ENCODE assay signal across 31 cellular contexts in the genomic region with DNA sequence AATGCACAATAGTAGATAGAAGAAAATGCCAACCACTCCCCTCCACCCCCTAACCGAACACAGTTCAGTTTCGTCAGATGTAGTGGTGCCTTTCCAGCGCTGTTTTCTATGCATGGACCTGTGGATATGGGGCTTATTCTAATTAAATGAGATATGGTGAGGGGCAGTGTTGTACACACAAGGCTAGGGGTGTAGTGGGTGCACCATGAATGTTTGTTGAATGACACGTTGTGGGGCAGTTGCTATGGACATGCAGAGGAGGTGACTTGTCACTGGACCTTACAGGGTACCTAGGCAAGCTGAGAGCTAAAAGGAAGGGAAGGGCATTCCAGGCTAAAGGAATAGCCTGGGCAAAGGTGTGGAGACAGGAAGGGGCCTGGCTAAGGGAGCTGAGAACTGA. TPM values are rescaled to one million over a fixed set of nuclear protein-coding genes. Genes with fewer than 3 reads are reported as not detected.
DNase-seq lines count a peak whose midpoint lies in the region; ATAC-seq and TF ChIP-seq lines count a peak whose summit lies in the region.
"Had no signal": no experiment of that assay in that cellular context is flagged by ENCODE, and none has a peak within 500 bp of the region (broad histone marks: within the 10 kb centered on the region; RNA-seq: fewer than 3 reads in every experiment).

No MANE protein-coding gene starts in this region.

- no peaks in the 10 kb centered on the region for H3K9me3 Mint-ChIP-seq in nephron
- H3K9me3 Mint-ChIP-seq: activated B cell treated with CpG ODN at 0.5 μM for 24 hours; CD14-positive monocyte; GM23338; naive thymus-derived CD4-positive, alpha-beta T cell; T-helper 1 cell treated with Interleukin-12 subunit alpha and Interleukin-12 subunit beta and Interleukin-4 antibody, amounts not matched to agents 30 μg/mL and 1 μg/mL, for 36 hours had no signal

- H3K9ac ChIP-seq in duodenal mucosa (ENCODE audit: low read depth in 1 of 2, low read length in 2 of 2) = peak overlapping the region in 1 of 2 donors; percentile 43

- no peaks in the 10 kb centered on the region for H3K27me3 ChIP-seq in left ventricle myocardium inferior (ENCODE audit: low read depth)
- no peaks in the 10 kb centered on the region for H3K27me3 ChIP-seq in duodenal mucosa (ENCODE audit: control insufficient read depth in 1 of 2, insufficient read depth in 2 of 2, low read length in 2 of 2)
- H3K27me3 ChIP-seq: brain microvascular endothelial cell, thyroid gland had no signal

- no peaks in the 10 kb centered on the region for H3K9me3 ChIP-seq in left ventricle myocardium inferior (replicated peaks)
- no peaks in the 10 kb centered on the region for H3K9me3 ChIP-seq in duodenal mucosa (ENCODE audit: control insufficient read depth in 1 of 2, low read length in 2 of 2)
- H3K9me3 ChIP-seq: thyroid gland had no signal

- peaks cover 15% of the 10 kb centered on the region for H3K36me3 Mint-ChIP-seq in nephron (ENCODE audit: low read depth)
- H3K36me3 Mint-ChIP-seq: activated CD8-positive, alpha-beta memory T cell treated with anti-CD3 and anti-CD28 coated beads, Interleukin-2, amount 10 ng/mL, durations not matched to agents 7 days and 5 days had no signal

- H3K27ac ChIP-seq in left ventricle myocardium inferior (replicated peaks) (peak overlapping the region; percentile 97), duodenal mucosa (ENCODE audit: low read depth, low read length) (no peak overlapping the region), substantia nigra (ENCODE audit: low read depth, low read length, poor library complexity, severe bottlenecking) (peak overlapping the region; percentile 7)
- H3K27ac ChIP-seq: brain microvascular endothelial cell, epithelial cell of prostate, thyroid gland had no signal

- peak overlapping the region in 2 of 3 experiments; percentile 24 to 47 for H3K4me3 Mint-ChIP-seq in nephron
- H3K4me3 Mint-ChIP-seq: activated B cell treated with CpG ODN at 0.5 μM for 24 hours; activated CD8-positive, alpha-beta memory T cell treated with anti-CD3 and anti-CD28 coated beads, Interleukin-2, amount 10 ng/mL, durations not matched to agents 7 days and 5 days; CD14-positive monocyte; GM23338; T-helper 1 cell treated with Interleukin-12 subunit alpha and Interleukin-12 subunit beta and Interleukin-4 antibody, amounts not matched to agents 30 μg/mL and 1 μg/mL, for 36 hours had no signal

- H3K27ac Mint-ChIP-seq in nephron = peak overlapping the region in 2 of 3 experiments; percentile 10 to 21
- H3K27ac Mint-ChIP-seq: activated B cell treated with CpG ODN at 0.5 μM for 24 hours; activated CD8-positive, alpha-beta memory T cell treated with anti-CD3 and anti-CD28 coated beads, Interleukin-2, amount 10 ng/mL, durations not matched to agents 7 days and 5 days; CD14-positive monocyte; GM23338; T-helper 1 cell treated with Interleukin-12 subunit alpha and Interleukin-12 subunit beta and Interleukin-4 antibody, amounts not matched to agents 30 μg/mL and 1 μg/mL, for 36 hours had no signal

- peaks cover 40% of the 10 kb centered on the region for H3K36me3 ChIP-seq in left ventricle myocardium inferior
- peaks cover 14 to 33% of the 10 kb centered on the region in 2 donors for H3K36me3 ChIP-seq in duodenal mucosa (ENCODE audit: control insufficient read depth in 1 of 2, insufficient read depth in 2 of 2, low read length in 2 of 2)
- H3K36me3 ChIP-seq: brain microvascular endothelial cell had no signal

- peaks cover 3% of the 10 kb centered on the region for H3K27me3 Mint-ChIP-seq in nephron (ENCODE audit: low read depth)
- H3K27me3 Mint-ChIP-seq: activated B cell treated with CpG ODN at 0.5 μM for 24 hours; activated CD8-positive, alpha-beta memory T cell treated with anti-CD3 and anti-CD28 coated beads, Interleukin-2, amount 10 ng/mL, durations not matched to agents 7 days and 5 days; naive thymus-derived CD4-positive, alpha-beta T cell had no signal

- DNase-seq in left ventricle myocardium inferior (no peak), cardiac septum (ENCODE audit: low spot score) (no peak), substantia nigra (lab: John Stamatoyannopoulos, UW) (no peak), amygdala (lab: John Stamatoyannopoulos, UW) (no peak)
- DNase-seq: activated B cell treated with CpG ODN at 0.5 μM for 24 hours; activated CD4-positive, alpha-beta T cell treated with anti-CD3 and anti-CD28 coated beads, Interleukin-2, amount 50 U/mL, for 1 hour; activated CD8-positive, alpha-beta memory T cell treated with anti-CD3 and anti-CD28 coated beads, Interleukin-2, amount 10 ng/mL, durations not matched to agents 7 days and 5 days; activated naive CD4-positive, alpha-beta T cell; brain microvascular endothelial cell; effector CD4-positive, alpha-beta T cell; KG1; midbrain; naive thymus-derived CD4-positive, alpha-beta T cell; NCI-H1105; NCI-H187; NCI-H2171; NCI-H82; nucleus accumbens; OCI-M1; stimulated activated naive CD8-positive, alpha-beta T cell treated with anti-CD3 and anti-CD28 coated beads, Interleukin-15, Interleukin-2, amounts not matched to agents 100 U/mL and 50 U/mL, for 24 hours; thyroid gland had no signal

- peaks cover 60% of the 10 kb centered on the region for H3K4me1 Mint-ChIP-seq in nephron

- ATAC-seq in HG03520 (IDR thresholded peaks at IDR 0.05; ENCODE audit: unreplicated experiment) (no peak), HG03139 (IDR thresholded peaks at IDR 0.05; ENCODE audit: unreplicated experiment) (no peak)
- ATAC-seq: activated CD8-positive, alpha-beta memory T cell treated with anti-CD3 and anti-CD28 coated beads, Interleukin-2, amount 10 ng/mL, durations not matched to agents 7 days and 5 days; GM23338; naive thymus-derived CD4-positive, alpha-beta T cell; SK-N-SH treated with all-trans-retinoic acid at 6 μM for 48 hours; stimulated activated naive CD8-positive, alpha-beta T cell treated with anti-CD3 and anti-CD28 coated beads, Interleukin-15, Interleukin-2, amounts not matched to agents 100 U/mL and 50 U/mL, for 24 hours had no signal

- intact Hi-C loops in left ventricle myocardium inferior (cut with micrococcal nuclease) = loop anchor here (10.0 kb wide), 1 partner anchor 66 kb away; a partner anchor contains a TSS
- intact Hi-C loops in cardiac septum (cut with DNase I) = loop anchor here (5.0 kb wide), 1 partner anchor 36 kb away; no protein-coding TSS in a partner anchor

- TF ChIP-seq CTCF in left ventricle myocardium inferior (IDR thresholded peaks at IDR 0.05; ENCODE audit: borderline replicate concordance) (no peak), nephron (IDR thresholded peaks at IDR 0.05; ENCODE audit: unreplicated experiment in 3 of 3) (no peak)

- H3K4me1 ChIP-seq in left ventricle myocardium inferior = peaks cover 89% of the 10 kb centered on the region
- H3K4me1 ChIP-seq in duodenal mucosa (ENCODE audit: control insufficient read depth in 1 of 2, insufficient read depth in 2 of 2, low read length in 2 of 2) = peaks cover 73 to 78% of the 10 kb centered on the region in 2 donors

- H3K4me3 ChIP-seq in left ventricle myocardium inferior (no peak overlapping the region), duodenal mucosa (ENCODE audit: low read depth in 1 of 2, low read length in 2 of 2) (peak overlapping the region; percentile 13 to 28)
- H3K4me3 ChIP-seq: GM23338, thyroid gland had no signal

RNA-seq across cellular contexts. Expression of a gene that starts 3.4 kb away (rescaled TPM):
- total RNA-seq in left ventricle myocardium inferior (206 TPM), cardiac septum (131 TPM)

RNA-seq across cellular contexts. Expression of a gene that starts 31.4 kb away (rescaled TPM):
- 1.6 TPM for total RNA-seq in left ventricle myocardium inferior
- 4.4 TPM for total RNA-seq in cardiac septum
- total RNA-seq: NCI-H460 had no signal

RNA-seq across cellular contexts. Expression of a gene that starts 42.7 kb away (rescaled TPM):
- total RNA-seq in left ventricle myocardium inferior (17.0 TPM), cardiac septum (57.8 TPM)

RNA-seq across cellular contexts. Expression of a gene that starts 51.9 kb away (rescaled TPM):
- total RNA-seq in left ventricle myocardium inferior (33.0 TPM), cardiac septum (46.1 TPM)
